1 cellular context compared by ENCODE assay signal in genomic region chr6:31441368-31442267, GRCh38.
TF ChIP-seq lines count a peak whose summit lies in the region.

No MANE protein-coding gene starts in this region.

TF ChIP-seq in HepG2, 621 proteins besides CTCF, POLR2A, EP300 and RAD21 (continued from another document and continues in another):
- TF ChIP-seq ZNF414 (CRISPR knock-in tag; IDR thresholded peaks at IDR 0.05) (no peak), IKZF1 (IDR thresholded peaks at IDR 0.05) (no peak), POLR2AphosphoS5 (IDR thresholded peaks at IDR 0.05; ENCODE audit: low read depth, low read length) (no peak), JUNB (CRISPR knock-in tag; IDR thresholded peaks at IDR 0.05; ENCODE audit: borderline replicate concordance) (no peak), GZF1 (CRISPR knock-in tag; IDR thresholded peaks at IDR 0.05) (no peak), ZNF589 (CRISPR knock-in tag; conservative IDR thresholded peaks at IDR 0.05) (no peak), ZNF205 (CRISPR knock-in tag; IDR thresholded peaks at IDR 0.05) (0 out of 2 replicates have a peak, but pooled peaks have one; percentile 38), CBX5 (CRISPR knock-in tag; IDR thresholded peaks at IDR 0.05; ENCODE audit: borderline replicate concordance) (peak; percentile 38; the same call in 1 of the 2 replicates), TRIM22 (IDR thresholded peaks at IDR 0.05) (no peak), TFAP4 (IDR thresholded peaks at IDR 0.05; ENCODE audit: borderline replicate concordance, low read depth) (no peak), EHMT2 (IDR thresholded peaks at IDR 0.05; ENCODE audit: borderline replicate concordance, low read depth, low read length) (no peak), E2F1 (CRISPR knock-in tag; IDR thresholded peaks at IDR 0.05) (no peak), THRA (CRISPR knock-in tag; IDR thresholded peaks at IDR 0.05; ENCODE audit: borderline replicate concordance) (no peak), PBX2 (CRISPR knock-in tag; IDR thresholded peaks at IDR 0.05) (no peak), NONO (IDR thresholded peaks at IDR 0.05) (no peak), NONO (CRISPR knock-in tag; conservative IDR thresholded peaks at IDR 0.05) (no peak), ZC3H13 (CRISPR knock-in tag; IDR thresholded peaks at IDR 0.05) (no peak), SMYD3 (CRISPR knock-in tag; IDR thresholded peaks at IDR 0.05) (no peak), PRDM10 (CRISPR knock-in tag; IDR thresholded peaks at IDR 0.05; ENCODE audit: low read depth) (no peak), FOSL2 (CRISPR knock-in tag; IDR thresholded peaks at IDR 0.05) (no peak; the same call in 1 of the 2 replicates), NKX3-1 (CRISPR knock-in tag; IDR thresholded peaks at IDR 0.05) (no peak), ZNF605 (CRISPR knock-in tag; IDR thresholded peaks at IDR 0.05) (no peak), NR2F1 (CRISPR knock-in tag; IDR thresholded peaks at IDR 0.05) (no peak), ZNF292 (CRISPR knock-in tag; IDR thresholded peaks at IDR 0.05; ENCODE audit: borderline replicate concordance, low read depth) (no peak), SNAPC5 (CRISPR knock-in tag; IDR thresholded peaks at IDR 0.05; ENCODE audit: borderline replicate concordance) (no peak), HNRNPUL1 (IDR thresholded peaks at IDR 0.05; ENCODE audit: low read depth, low read length) (no peak), HMGXB4 (CRISPR knock-in tag; IDR thresholded peaks at IDR 0.05; ENCODE audit: borderline replicate concordance in 1 of 2, low read depth in 1 of 2) (peak; percentile 72 to 87; a peak in 3 of 4 replicates), ZNF33A (CRISPR knock-in tag; IDR thresholded peaks at IDR 0.05; ENCODE audit: borderline replicate concordance) (no peak), CREM (IDR thresholded peaks at IDR 0.05) (no peak), CREM (CRISPR knock-in tag; IDR thresholded peaks at IDR 0.05) (no peak), SUZ12 (IDR thresholded peaks at IDR 0.05; ENCODE audit: low read depth, low read length) (no peak), PLRG1 (conservative IDR thresholded peaks at IDR 0.05) (no peak), ZMYM2 (CRISPR knock-in tag; IDR thresholded peaks at IDR 0.05) (no peak), ZBTB20 (CRISPR knock-in tag; IDR thresholded peaks at IDR 0.05; ENCODE audit: borderline replicate concordance, low read depth) (no peak), ZIK1 (CRISPR knock-in tag; IDR thresholded peaks at IDR 0.05; ENCODE audit: borderline replicate concordance, low read depth) (no peak), ZNF382 (CRISPR knock-in tag; IDR thresholded peaks at IDR 0.05; ENCODE audit: borderline replicate concordance) (no peak), ZNF781 (CRISPR knock-in tag; IDR thresholded peaks at IDR 0.05; ENCODE audit: borderline replicate concordance, not compliant biosample characterization) (no peak), RNF219 (CRISPR knock-in tag; IDR thresholded peaks at IDR 0.05) (no peak), HHEX (CRISPR knock-in tag; IDR thresholded peaks at IDR 0.05) (no peak), ZBED4 (CRISPR knock-in tag; IDR thresholded peaks at IDR 0.05; ENCODE audit: borderline replicate concordance) (no peak), DRAP1 (CRISPR knock-in tag; IDR thresholded peaks at IDR 0.05) (no peak), ZBTB38 (CRISPR knock-in tag; IDR thresholded peaks at IDR 0.05) (no peak), MAZ (IDR thresholded peaks at IDR 0.05; ENCODE audit: borderline replicate concordance, low read depth, low read length) (no peak), MAZ (CRISPR knock-in tag; IDR thresholded peaks at IDR 0.05; ENCODE audit: low read depth) (no peak), TP53 (CRISPR knock-in tag; conservative IDR thresholded peaks at IDR 0.05) (no peak), SAFB2 (CRISPR knock-in tag; IDR thresholded peaks at IDR 0.05; ENCODE audit: borderline replicate concordance, low read depth) (no peak)
